In the genomic region with DNA sequence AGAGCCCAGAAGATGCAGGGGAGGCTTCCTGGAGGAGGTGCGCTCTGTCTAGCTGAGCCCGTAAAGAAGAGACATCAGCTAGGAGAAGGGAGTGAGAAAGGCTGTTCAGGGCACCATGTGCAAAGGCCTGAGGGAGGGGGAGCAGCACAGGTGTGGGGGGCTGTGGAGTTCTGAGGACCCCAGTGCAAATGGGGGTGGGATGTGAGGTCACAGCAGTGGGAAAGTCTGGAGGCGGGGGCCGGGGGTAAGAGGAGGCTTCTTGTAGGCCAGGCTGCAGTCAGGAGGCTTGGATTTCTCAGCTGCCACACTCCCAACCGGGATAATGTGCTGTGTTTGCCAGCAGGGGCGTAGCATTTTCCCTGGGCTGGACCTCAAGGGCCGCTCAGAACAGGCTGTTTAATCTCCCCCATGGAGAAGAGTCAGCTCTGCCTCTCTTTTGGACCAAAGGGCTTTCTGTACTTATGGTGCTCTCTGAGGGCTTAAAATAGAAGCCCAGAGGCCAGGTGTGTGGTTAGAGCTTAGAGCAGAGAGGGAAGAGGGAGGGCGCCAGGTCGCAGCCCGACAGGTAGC, we compare ENCODE assay signal across 10 cellular contexts. TPM values are rescaled to one million over a fixed set of nuclear protein-coding genes. Genes with fewer than 3 reads are reported as not detected.
DNase-seq lines count a peak whose midpoint lies in the region; ATAC-seq, FAIRE-seq and TF ChIP-seq lines count a peak whose summit lies in the region.
"Had no signal": no experiment of that assay in that cellular context is flagged by ENCODE, and none has a peak within 500 bp of the region (broad histone marks: within the 10 kb centered on the region; RNA-seq: fewer than 3 reads in every experiment).

No MANE protein-coding gene starts in this region.

- ATAC-seq in left lung: peak; percentile 48
- peak; percentile 59 for ATAC-seq in upper lobe of right lung
- no peak for ATAC-seq in HG03025 (IDR thresholded peaks at IDR 0.05; ENCODE audit: low FRiP score, unreplicated experiment)
- ATAC-seq in esophagus mucosa: no peak

- TF ChIP-seq CTCF in bronchial epithelial cell (IDR thresholded peaks at IDR 0.05; ENCODE audit: insufficient read depth, low read length, severe bottlenecking) (peak; percentile 41), left lung (IDR thresholded peaks at IDR 0.05) (peak; percentile 15 to 17), upper lobe of right lung (IDR thresholded peaks at IDR 0.05) (peak; percentile 38)

- intact Hi-C loops in left lung (cut with DNase I) (no loop called here), upper lobe of right lung (cut with DNase I) (no loop called here)

- H3K4me1 ChIP-seq in left lung: peaks cover 9 to 53% of the 10 kb centered on the region in 2 donors
- peaks cover 5% of the 10 kb centered on the region for H3K4me1 ChIP-seq in upper lobe of right lung

- DNase-seq in NCI-H82 (lab: John Stamatoyannopoulos, UW) (peak; percentile 16), NCI-H82 treated with DMSO at 0.1 percent for 48 hours (lab: John Stamatoyannopoulos, UW; ENCODE audit: unreplicated experiment) (no peak), bronchial epithelial cell (ENCODE audit: low read depth) (peak; percentile 26), left lung (no peak), upper lobe of right lung (peak; percentile 61)
- DNase-seq in activated T-cell treated with anti-CD3 and anti-CD28 coated beads, Interleukin-2, amount 50 U/mL, for 48 hours: no peak
- DNase-seq: activated CD4-positive, alpha-beta T cell treated with anti-CD3 and anti-CD28 coated beads, Interleukin-2, amount 50 U/mL, for 4 hours had no signal

- H3K27me3 ChIP-seq in bronchial epithelial cell (ENCODE audit: control insufficient read depth, insufficient read depth, low read length): no peaks in the 10 kb centered on the region
- H3K27me3 ChIP-seq in left lung: peaks cover 0 to 22% of the 10 kb centered on the region in 2 donors
- peaks cover 7% of the 10 kb centered on the region for H3K27me3 ChIP-seq in upper lobe of right lung

- H3K36me3 ChIP-seq in bronchial epithelial cell (ENCODE audit: control insufficient read depth, insufficient read depth, low read length) (no peaks in the 10 kb centered on the region), left lung (no peaks in the 10 kb centered on the region), upper lobe of right lung (no peaks in the 10 kb centered on the region)

- H3K27ac ChIP-seq in left lung (peak overlapping the region in 1 of 2 donors; percentile 15), upper lobe of right lung (no peak overlapping the region)

- H3K9me3 ChIP-seq in left lung (no peaks in the 10 kb centered on the region), upper lobe of right lung (no peaks in the 10 kb centered on the region)

- no peak for FAIRE-seq in bronchial epithelial cell (lab: Jason Lieb, UNC)
- FAIRE-seq: colon had no signal

- H3K4me3 ChIP-seq in bronchial epithelial cell (ENCODE audit: low read depth, low read length) (no peak overlapping the region), left lung (no peak overlapping the region), upper lobe of right lung (no peak overlapping the region)

RNA-seq across cellular contexts. Expression of a gene that starts 5.7 kb away (rescaled TPM):
- total RNA-seq in bronchial epithelial cell: 4.7 and 6.4 TPM in 2 replicates
- total RNA-seq in left lung: 10 to 100 TPM; 11.8 to 22.0 TPM
- 25.0 TPM for total RNA-seq in upper lobe of right lung
- 12.7 TPM for total RNA-seq in esophagus mucosa

Comparison
In these comparisons a context has a peak if more than half of its experiments do, and no peak if none do; other contexts are left out.
1. DNase-seq: peak in NCI-H82 (single experiment), bronchial epithelial cell (single experiment) and upper lobe of right lung (single experiment); none in NCI-H82 treated with DMSO at 0.1 percent for 48 hours (single experiment), left lung (0 of 2) and activated T-cell treated with anti-CD3 and anti-CD28 coated beads, Interleukin-2, amount 50 U/mL, for 48 hours (0 of 2).
2. ATAC-seq: peak in left lung (single experiment) and upper lobe of right lung (single experiment); none in HG03025 (single experiment) and esophagus mucosa (single experiment).
3. Peak in every context shown above with its lines, with median percentiles within 50 percentile points of each other: CTCF ChIP-seq.